8 cellular contexts compared by ENCODE assay signal in the genomic region with DNA sequence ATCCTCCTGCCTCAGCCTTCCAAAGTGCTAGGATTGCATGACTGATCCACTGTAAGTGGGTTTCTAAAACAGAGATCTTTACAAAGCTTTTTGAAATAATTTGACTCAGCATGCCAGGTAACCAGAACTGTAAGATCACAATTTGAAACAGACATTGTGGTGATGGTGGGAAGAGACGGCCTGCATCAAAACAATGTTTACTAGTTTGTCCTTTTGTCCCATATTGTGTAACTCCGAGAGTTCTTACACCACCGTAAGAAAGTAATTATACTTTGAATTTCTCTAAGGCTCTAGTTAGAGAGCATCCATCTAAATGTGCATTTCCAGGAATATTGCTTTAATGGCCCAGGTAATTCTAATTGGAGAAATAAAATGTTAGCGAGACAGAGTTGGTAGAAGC. TPM values are rescaled to one million over a fixed set of nuclear protein-coding genes. Genes with fewer than 3 reads are reported as not detected.
DNase-seq lines count a peak whose midpoint lies in the region; ATAC-seq and TF ChIP-seq lines count a peak whose summit lies in the region.

No MANE protein-coding gene starts in this region.

- peaks cover 35% of the 10 kb centered on the region for H3K79me2 ChIP-seq in SU-DHL-6 (ENCODE audit: insufficient read depth, low read length)

- H3K9me3 ChIP-seq in SU-DHL-6 (ENCODE audit: insufficient read depth, low read length) (no peaks in the 10 kb centered on the region), gastrocnemius medialis (no peaks in the 10 kb centered on the region)

- intact Hi-C loops in gastrocnemius medialis (cut with DNase I; ENCODE audit: low total_unique reads): loop anchor here (10.0 kb wide), 1 partner anchor 270 kb away; no protein-coding TSS in a partner anchor

- in situ Hi-C loops in gastrocnemius medialis (cut with MboI; ENCODE audit: low sequenced_read_pairs in 4 of 4): no loop called here

- H3K27ac ChIP-seq in SU-DHL-6 (ENCODE audit: low read depth, low read length) (peak overlapping the region; percentile 83), gastrocnemius medialis (peak overlapping the region; percentile 65 to 72 (median 72))

- H3K27me3 ChIP-seq in GM06990 (replicated peaks; ENCODE audit: control insufficient read depth, insufficient read depth, low read length) (no peaks in the 10 kb centered on the region), SU-DHL-6 (ENCODE audit: low read length) (no peaks in the 10 kb centered on the region), gastrocnemius medialis (peaks cover 0 to 2% (median 0%) of the 10 kb centered on the region in 3 donors)

- peak overlapping the region; percentile 49 for H2AFZ ChIP-seq in SU-DHL-6 (ENCODE audit: low read depth, low read length, severe bottlenecking)

- no peaks in the 10 kb centered on the region for H3K36me3 ChIP-seq in GM06990 (ENCODE audit: control insufficient read depth, insufficient read depth, low read length)
- no peaks in the 10 kb centered on the region for H3K36me3 ChIP-seq in SU-DHL-6 (ENCODE audit: low read length)
- H3K36me3 ChIP-seq in gastrocnemius medialis: no peaks in the 10 kb centered on the region

- peak overlapping the region; percentile 67 for H3K4me3 ChIP-seq in GM06990 (replicated peaks; ENCODE audit: low read depth, low read length)
- peak overlapping the region; percentile 67 for H3K4me3 ChIP-seq in SU-DHL-6 (ENCODE audit: insufficient read depth, low read length, poor library complexity, severe bottlenecking)
- H3K4me3 ChIP-seq in foreskin fibroblast (ENCODE audit: low read depth in 1 of 2, low read length in 2 of 2): peak overlapping the region; percentile 75 to 90
- H3K4me3 ChIP-seq in gastrocnemius medialis: peak overlapping the region; percentile 60 to 66 (median 62)

- TF ChIP-seq POLR2A in gastrocnemius medialis (IDR thresholded peaks at IDR 0.05): no peak

- TF ChIP-seq CTCF in GM06990 (IDR thresholded peaks at IDR 0.05; ENCODE audit: insufficient read depth, low read length, poor library complexity, severe bottlenecking) (no peak), SU-DHL-6 (IDR thresholded peaks at IDR 0.05; ENCODE audit: insufficient read depth, low read length, poor library complexity, severe bottlenecking) (no peak), foreskin fibroblast (IDR thresholded peaks at IDR 0.05; ENCODE audit: low read depth, low read length) (no peak), gastrocnemius medialis (IDR thresholded peaks at IDR 0.05 in 4 of 5, conservative IDR thresholded peaks at IDR 0.05 in 1 of 5) (no peak)

- no peaks in the 10 kb centered on the region for H4K20me1 ChIP-seq in SU-DHL-6 (ENCODE audit: low read depth, low read length)

- peaks cover 0 to 5% of the 10 kb centered on the region in 2 donors for H3K4me1 ChIP-seq in gastrocnemius medialis

- no peak for DNase-seq in GM06990 (ENCODE audit: extremely low read depth, insufficient read length)
- no peak for DNase-seq in foreskin fibroblast
- no peak for DNase-seq in gastrocnemius medialis
- no peak for DNase-seq in activated naive CD4-positive, alpha-beta T cell (lab: John Stamatoyannopoulos, UW)
- DNase-seq in HUDEP-2 (lab: John Stamatoyannopoulos, UW; ENCODE audit: unreplicated experiment in 76 of 76): no peak

- peak overlapping the region; percentile 64 for H3K4me2 ChIP-seq in SU-DHL-6 (ENCODE audit: low read depth, low read length, poor library complexity, severe bottlenecking)

- no peaks in the 10 kb centered on the region for H3K9me2 ChIP-seq in SU-DHL-6 (replicated peaks; ENCODE audit: insufficient read depth, low read length)

- ATAC-seq in gastrocnemius medialis: peak in 1 of 2 donors; percentile 24
- ATAC-seq in HG03378 (IDR thresholded peaks at IDR 0.05; ENCODE audit: unreplicated experiment): no peak
- no peak for ATAC-seq in GM18861 (IDR thresholded peaks at IDR 0.05; ENCODE audit: unreplicated experiment)

- H3F3A ChIP-seq in SU-DHL-6 (ENCODE audit: insufficient read depth): peaks cover 5% of the 10 kb centered on the region; the same call in 1 of the 2 replicates

- H3K9ac ChIP-seq in SU-DHL-6 (ENCODE audit: low read length): peak overlapping the region; percentile 66; the same call in 1 of the 2 replicates

RNA-seq across cellular contexts. Expression of gene ARHGAP24, which starts 0.6 kb away (rescaled TPM):
- total RNA-seq in gastrocnemius medialis: 1 to 10 TPM; 2.8 to 7.8 (median 5.3) TPM
